Comparison of ENCODE assay signal across 36 cellular contexts in the genomic region with DNA sequence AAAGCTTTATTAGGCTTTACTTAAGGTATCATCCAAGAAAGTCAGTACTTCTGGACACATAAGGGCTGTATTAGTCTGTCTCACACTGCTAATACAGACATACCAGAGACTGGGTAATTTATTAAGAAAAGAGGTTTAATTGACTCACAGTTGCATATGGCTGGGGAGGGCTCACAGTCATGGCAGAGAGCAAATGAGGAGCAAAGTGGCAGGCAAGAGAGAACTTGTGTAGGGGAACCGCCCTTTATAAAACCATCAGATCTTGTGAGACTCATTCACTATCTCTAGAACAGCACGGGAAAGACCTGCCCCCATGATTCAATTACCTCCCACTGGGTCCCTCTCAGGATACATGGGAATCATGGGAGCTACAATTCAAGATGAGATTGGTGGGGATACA.
"Had no signal": no experiment of that assay in that cellular context is flagged by ENCODE, and none has a peak within 500 bp of the region (broad histone marks: within the 10 kb centered on the region; RNA-seq: fewer than 3 reads in every experiment).

No MANE protein-coding gene starts in this region.

- H3K4me3 ChIP-seq: ascending aorta, PC-9 had no signal

- H3K36me3 ChIP-seq: ascending aorta, WERI-Rb-1 had no signal

- H3K27me3 ChIP-seq: ascending aorta had no signal

- H3K4me1 ChIP-seq: ascending aorta had no signal

- H3K9me3 ChIP-seq: ascending aorta had no signal

- DNase-seq: activated CD4-positive, alpha-beta memory T cell treated with anti-CD3 and anti-CD28 coated beads, Interleukin-2, amount 10 ng/mL, durations not matched to agents 7 days and 5 days; activated CD4-positive, alpha-beta T cell treated with anti-CD3 and anti-CD28 coated beads for 1 hour; activated CD4-positive, alpha-beta T cell treated with anti-CD3 and anti-CD28 coated beads for 48 hours; activated CD4-positive, CD25-positive, alpha-beta regulatory T cell; activated CD8-positive, alpha-beta memory T cell treated with anti-CD3 and anti-CD28 coated beads for 24 hours; activated CD8-positive, alpha-beta memory T cell treated with anti-CD3 and anti-CD28 coated beads, Interleukin-2, amount 10 ng/mL, durations not matched to agents 7 days and 5 days; activated CD8-positive, alpha-beta memory T cell treated with anti-CD3 and anti-CD28 coated beads, Interleukin-2, amount 50 U/mL, for 48 hours; activated effector memory CD4-positive, alpha-beta T cell treated with Interleukin-2 at 50 U/mL for 16 hours; activated naive CD4-positive, alpha-beta T cell treated with anti-CD3 and anti-CD28 coated beads, Interleukin-2, amount 10 ng/mL, durations not matched to agents 7 days and 5 days; activated naive CD8-positive, alpha-beta T cell treated with anti-CD3 and anti-CD28 coated beads, Interleukin-2, amount 10 ng/mL, durations not matched to agents 7 days and 5 days; activated T-cell treated with anti-CD3 and anti-CD28 coated beads, Interleukin-2, amount 50 U/mL, for 48 hours; amygdala; caudate nucleus; cerebellar nuclear complex; Kasumi-1; KG1; MM.1S; NCI-H1092; NCI-H1417 treated with DMSO at 0.1 percent for 48 hours; NCI-H1694; NCI-H1930; NCI-H2081 treated with DMSO at 0.1 percent for 48 hours; NCI-H2171; NCI-H510A; NCI-H526; NCI-H748 treated with DMSO at 0.1 percent for 48 hours; NK-92 treated with Interleukin-12 subunit alpha and Interleukin-12 subunit beta, amount 100 ng/mL, for 24 hours; PC-9; Right ventricle myocardium superior; SW 1271; T-helper 1 cell; T-helper 2 cell; T-helper 9 cell; WERI-Rb-1 had no signal

- H3K27ac ChIP-seq: ascending aorta, PC-9, RWPE1, WERI-Rb-1 had no signal

- ATAC-seq: activated CD8-positive, alpha-beta memory T cell treated with anti-CD3 and anti-CD28 coated beads, Interleukin-2, amount 10 ng/mL, durations not matched to agents 7 days and 5 days had no signal
